29 cellular contexts compared by ENCODE assay signal in the genomic region with DNA sequence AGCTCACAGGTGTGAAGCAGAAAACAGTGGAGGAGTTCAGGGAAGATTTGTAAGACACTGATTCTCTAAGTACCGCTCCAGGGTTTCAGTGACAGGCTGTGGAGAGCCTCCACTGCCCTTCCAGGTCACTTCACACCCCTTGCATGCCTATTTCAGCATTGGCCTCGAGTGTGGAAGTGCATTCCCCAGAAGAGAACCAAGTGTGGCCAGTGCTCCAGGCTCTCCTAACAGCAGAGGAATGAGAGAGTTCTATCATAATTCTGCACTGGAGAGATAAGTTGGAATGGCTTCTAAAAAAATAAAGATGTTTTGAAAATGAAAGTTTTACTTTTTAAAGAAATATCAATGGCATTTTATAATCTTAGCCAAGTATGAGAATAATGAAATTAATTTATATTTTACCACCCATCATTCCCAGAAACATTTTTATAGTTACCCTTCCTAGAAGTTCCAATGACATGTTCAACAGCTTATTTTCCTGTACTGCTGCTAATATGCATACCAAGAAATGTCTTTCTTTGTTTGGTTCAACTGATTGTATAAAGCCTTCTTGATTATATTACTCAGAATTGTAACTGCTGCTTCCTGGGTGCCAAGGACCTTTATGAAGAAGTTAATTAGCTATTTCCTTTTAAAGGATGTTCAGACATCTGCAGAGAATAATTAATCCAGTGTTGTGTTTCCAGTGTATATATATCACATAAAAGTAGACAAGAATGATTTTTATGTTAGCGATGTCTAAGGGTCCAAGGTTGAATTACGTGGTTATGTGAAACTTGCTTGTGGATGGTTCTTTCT.
A peak's percentile ranks its signal among the peaks of the same experiment; 100 is the strongest.
DNase-seq lines count a peak whose midpoint lies in the region; ATAC-seq, FAIRE-seq and TF ChIP-seq lines count a peak whose summit lies in the region.
"Had no signal": no experiment of that assay in that cellular context is flagged by ENCODE, and none has a peak within 500 bp of the region (broad histone marks: within the 10 kb centered on the region; RNA-seq: fewer than 3 reads in every experiment).

No MANE protein-coding gene starts in this region.

- no peak for ATAC-seq in HepG2
- no peak for ATAC-seq in right lobe of liver
- no peak for ATAC-seq in GM18502 (IDR thresholded peaks at IDR 0.05; ENCODE audit: poor library complexity, unreplicated experiment)
- ATAC-seq: HCT116, PC-3, Right ventricle myocardium inferior had no signal

- H2AK5ac ChIP-seq in mesenchymal stem cell (ENCODE audit: low read length, severe bottlenecking) = peak overlapping the region; percentile 58

- no peak overlapping the region for H2BK15ac ChIP-seq in mesenchymal stem cell (ENCODE audit: low read depth, poor library complexity, severe bottlenecking)

- intact Hi-C loops in HepG2 (cut with micrococcal nuclease; ENCODE audit: unreplicated experiment) (loop anchor here (5.0 kb wide), 1 partner anchor 103 kb away; no protein-coding TSS in a partner anchor), right lobe of liver (cut with DNase I) (no loop called here)

- no peak for TF ChIP-seq RAD21 in HepG2 (CRISPR knock-in tag; IDR thresholded peaks at IDR 0.05)

- H4K91ac ChIP-seq in mesenchymal stem cell (ENCODE audit: low read length) = no peak overlapping the region

- in situ Hi-C loops in HepG2 (cut with HindIII; ENCODE audit: extremely low pct_ligation_motif_present, low pct_unique_long_range_greater_than_20kb) = no loop called here

- TF ChIP-seq EP300 in HepG2 (IDR thresholded peaks at IDR 0.05; ENCODE audit: low read depth in 2 of 2, low read length in 2 of 2) (no peak), HepG2 (CRISPR knock-in tag; IDR thresholded peaks at IDR 0.05; ENCODE audit: borderline replicate concordance) (no peak)

- H3K4ac ChIP-seq in mesenchymal stem cell (ENCODE audit: low read depth in 1 of 2, low read length in 2 of 2) = no peak overlapping the region

- no peak overlapping the region for H3K23ac ChIP-seq in mesenchymal stem cell (ENCODE audit: low read length in 2 of 2)

- H4K20me1 ChIP-seq in HepG2 (ENCODE audit: insufficient read depth, low read length) = no peaks in the 10 kb centered on the region
- H4K20me1 ChIP-seq: BLaER1 treated with 17β-estradiol and CSF1 and Interleukin-3, amounts not matched to agents 10 nM and 100 nM had no signal

- H2BK120ac ChIP-seq in mesenchymal stem cell (ENCODE audit: low read depth, low read length) = no peak overlapping the region

- no peaks in the 10 kb centered on the region for H3K79me1 ChIP-seq in mesenchymal stem cell (replicated peaks; ENCODE audit: low read length, poor library complexity, severe bottlenecking)

- H3K27ac ChIP-seq in HepG2 (ENCODE audit: extremely low read length, insufficient read depth, low read length) (no peak overlapping the region), right lobe of liver (no peak overlapping the region), mesenchymal stem cell (ENCODE audit: low read length, poor library complexity, severe bottlenecking) (no peak overlapping the region)
- H3K27ac ChIP-seq: BLaER1 treated with 17β-estradiol and CSF1 and Interleukin-3, amounts not matched to agents 10 nM and 100 nM; HL-60; SJSA1 had no signal

- BruUV-seq in HepG2 (replicated peaks; lab: Mats Ljungman, UMichigan) = no TSS peak

- H3K4me3 ChIP-seq in HepG2 (replicated peaks in 1 of 3; ENCODE audit: insufficient read depth in 1 of 3, low read depth in 2 of 3, low read length in 3 of 3) (no peak overlapping the region), right lobe of liver (no peak overlapping the region), adipocyte (ENCODE audit: low read length) (no peak overlapping the region), mesenchymal stem cell (ENCODE audit: insufficient read depth in 1 of 2, low read depth in 1 of 2, low read length in 2 of 2) (no peak overlapping the region)
- H3K4me3 ChIP-seq: BLaER1 treated with 17β-estradiol and CSF1 and Interleukin-3, amounts not matched to agents 10 nM and 100 nM; SJSA1 had no signal

- FAIRE-seq in HepG2 (lab: Jason Lieb, UNC) = no peak
- FAIRE-seq: G401.6, GM12891, H1 had no signal

- TF ChIP-seq CTCF in HepG2 (CRISPR knock-in tag; IDR thresholded peaks at IDR 0.05) (no peak), right lobe of liver (IDR thresholded peaks at IDR 0.05) (no peak)

- H3K36me3 ChIP-seq in HepG2 (replicated peaks in 1 of 2; ENCODE audit: control insufficient read depth in 1 of 2, insufficient read depth in 2 of 2, low read length in 2 of 2) (no peaks in the 10 kb centered on the region), right lobe of liver (no peaks in the 10 kb centered on the region), adipocyte (ENCODE audit: control insufficient read depth, insufficient read depth, low read length, severe bottlenecking) (no peaks in the 10 kb centered on the region), mesenchymal stem cell (ENCODE audit: control insufficient read depth in 1 of 2, insufficient read depth in 2 of 2, low read depth in 1 of 2, low read length in 2 of 2) (no peaks in the 10 kb centered on the region)
- H3K36me3 ChIP-seq: BLaER1 treated with 17β-estradiol and CSF1 and Interleukin-3, amounts not matched to agents 10 nM and 100 nM; SJSA1 had no signal

- peak overlapping the region; percentile 34 for H2AFZ ChIP-seq in HepG2 (ENCODE audit: low read length)
- H2AFZ ChIP-seq in mesenchymal stem cell (ENCODE audit: low read depth, low read length) = no peak overlapping the region

- H2BK5ac ChIP-seq in mesenchymal stem cell (ENCODE audit: low read depth, low read length, poor library complexity, severe bottlenecking) = no peak overlapping the region

- no peak for DNase-seq in HepG2 (ENCODE audit: low spot score)
- DNase-seq in right lobe of liver = no peak
- peak; percentile 8 for DNase-seq in adipocyte (ENCODE audit: low read depth)
- DNase-seq in mesenchymal stem cell = no peak
- DNase-seq in NAMALWA (ENCODE audit: low spot score) = no peak
- no peak for DNase-seq in NCI-H187 treated with DMSO at 0.1 percent for 48 hours (lab: John Stamatoyannopoulos, UW)
- DNase-seq: AML-193; CD4-positive, alpha-beta T cell; COR-L47; DMS53; Kasumi-1; MV-4-11; NCI-H1105 treated with DMSO at 0.1 percent for 48 hours; NCI-H146; NCI-H2029; NCI-H446; NCI-H524 treated with DMSO at 0.1 percent for 48 hours; NCI-H774; NK-92 treated with Interleukin-12 subunit alpha and Interleukin-12 subunit beta, amount 100 ng/mL, for 24 hours; PC-3 had no signal

- peak overlapping the region in 1 of 2 experiments; percentile 75 for H2BK12ac ChIP-seq in mesenchymal stem cell (ENCODE audit: low read length in 2 of 2)

- H4K8ac ChIP-seq in mesenchymal stem cell (ENCODE audit: low read length) = peak overlapping the region; percentile 12

- POLR2A ChIA-PET in HepG2 (lab: Yijun Ruan, JAX) = no interaction called here

- H3K4me1 ChIP-seq in HepG2 (ENCODE audit: insufficient read depth, low read length) = peaks cover 40% of the 10 kb centered on the region
- H3K4me1 ChIP-seq in right lobe of liver = no peaks in the 10 kb centered on the region
- peaks cover 22% of the 10 kb centered on the region for H3K4me1 ChIP-seq in adipocyte (ENCODE audit: control insufficient read depth, insufficient read depth, low read length)
- peaks cover 5% of the 10 kb centered on the region for H3K4me1 ChIP-seq in mesenchymal stem cell (ENCODE audit: control insufficient read depth, insufficient read depth, low read depth, low read length)

- CTCF ChIA-PET in HepG2 (lab: Yijun Ruan, JAX; ENCODE audit: low intra/inter-chr PET ratio, low total read pairs) = no interaction called here

- TF ChIP-seq POLR2A in HepG2 (IDR thresholded peaks at IDR 0.05; ENCODE audit: insufficient read depth in 1 of 2, low read depth in 2 of 2, low read length in 2 of 2) = no peak
- TF ChIP-seq POLR2A in right lobe of liver (IDR thresholded peaks at IDR 0.05) = no peak

- no peak overlapping the region for H3K14ac ChIP-seq in mesenchymal stem cell (ENCODE audit: low read length in 2 of 2)

- no peak overlapping the region for H3K18ac ChIP-seq in mesenchymal stem cell (ENCODE audit: low read depth in 1 of 2, low read length in 2 of 2)

- H3K4me2 ChIP-seq in HepG2 (ENCODE audit: low read depth, low read length) (peak overlapping the region; percentile 26; the same call in 1 of the 2 replicates), mesenchymal stem cell (ENCODE audit: low read length, poor library complexity, severe bottlenecking) (no peak overlapping the region)
- H3K4me2 ChIP-seq: BLaER1 treated with 17β-estradiol and CSF1 and Interleukin-3, amounts not matched to agents 10 nM and 100 nM had no signal

- no peaks in the 10 kb centered on the region for H3K9me3 ChIP-seq in HepG2 (ENCODE audit: low read length)
- H3K9me3 ChIP-seq in right lobe of liver = no peaks in the 10 kb centered on the region
- H3K9me3 ChIP-seq in adipocyte (ENCODE audit: control insufficient read depth, low read length) = no peaks in the 10 kb centered on the region
- H3K9me3 ChIP-seq in mesenchymal stem cell (ENCODE audit: control insufficient read depth, low read length) = no peaks in the 10 kb centered on the region
- H3K9me3 ChIP-seq: SJSA1 had no signal

- H3K27me3 ChIP-seq in HepG2 (ENCODE audit: control insufficient read depth in 1 of 2, insufficient read depth in 2 of 2, low read length in 2 of 2) (peaks cover 0 to 12% of the 10 kb centered on the region in 2 experiments; a peak in 2 of 5 replicates), right lobe of liver (no peaks in the 10 kb centered on the region), adipocyte (replicated peaks; ENCODE audit: control insufficient read depth, insufficient read depth, low read length) (no peaks in the 10 kb centered on the region), mesenchymal stem cell (ENCODE audit: control insufficient read depth in 1 of 2, insufficient read depth in 1 of 2, low read length in 2 of 2) (no peaks in the 10 kb centered on the region)
- H3K27me3 ChIP-seq: BLaER1 treated with 17β-estradiol and CSF1 and Interleukin-3, amounts not matched to agents 10 nM and 100 nM; SJSA1 had no signal

- H3K9ac ChIP-seq in HepG2 (ENCODE audit: insufficient read depth, low read depth, low read length) (no peak overlapping the region), adipocyte (ENCODE audit: low read length) (no peak overlapping the region), mesenchymal stem cell (ENCODE audit: low read length) (no peak overlapping the region)
- H3K9ac ChIP-seq: BLaER1 treated with 17β-estradiol and CSF1 and Interleukin-3, amounts not matched to agents 10 nM and 100 nM had no signal

- 32% methylated on average over 4 of the region's 4 CpGs for WGBS in HepG2 (ENCODE audit: low lambda C conversion rate)
- 48% methylated on average over 4 of the region's 4 CpGs for WGBS in right lobe of liver (ENCODE audit: insufficient coverage, low coverage, low lambda C conversion rate, missing lambda C conversion rate)
- 96% methylated on average over 4 of the region's 4 CpGs for WGBS in mesenchymal stem cell

- no peaks in the 10 kb centered on the region for H3K79me2 ChIP-seq in HepG2 (ENCODE audit: insufficient read depth, low read length)

TF ChIP-seq in HepG2, 621 proteins besides CTCF, POLR2A, EP300 and RAD21:
- no peak for TF ChIP-seq ZFP41 (CRISPR knock-in tag; IDR thresholded peaks at IDR 0.05; ENCODE audit: borderline replicate concordance)
- TF ChIP-seq ZNF335 (CRISPR knock-in tag; IDR thresholded peaks at IDR 0.05) = no peak
- no peak for TF ChIP-seq MLLT10 (CRISPR knock-in tag; IDR thresholded peaks at IDR 0.05)
